ENCODE assay signal across 1 cellular context in the genomic region with DNA sequence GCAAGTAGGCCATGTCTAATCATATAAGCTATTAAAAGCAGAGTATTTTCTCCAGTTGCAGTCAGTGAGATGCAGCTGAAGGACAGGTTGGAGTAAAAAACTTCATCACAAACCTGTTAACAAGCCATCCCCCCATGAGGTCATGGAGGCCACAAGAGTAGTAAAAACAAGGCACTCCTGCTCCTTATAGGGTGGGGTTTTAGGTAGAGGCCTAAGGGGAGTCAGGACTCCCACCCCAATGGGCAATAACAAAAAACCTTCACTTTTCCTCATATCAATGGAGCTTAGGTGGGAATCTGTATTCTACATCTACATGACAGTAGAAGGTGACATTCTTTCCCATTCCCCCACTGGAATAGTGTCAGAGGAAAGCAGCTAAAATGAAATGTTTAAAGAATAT.
TF ChIP-seq lines count a peak whose summit lies in the region.

No MANE protein-coding gene starts in this region.

TF ChIP-seq in GM12878, 131 proteins besides CTCF, POLR2A, EP300 and RAD21 (continued from another document):
- no peak for TF ChIP-seq ZNF592 (IDR thresholded peaks at IDR 0.05)
- TF ChIP-seq SMARCA5 (IDR thresholded peaks at IDR 0.05) = no peak
- no peak for TF ChIP-seq RELA (IDR thresholded peaks at IDR 0.05; ENCODE audit: borderline replicate concordance, partially characterized antibody)
- TF ChIP-seq ASH2L (IDR thresholded peaks at IDR 0.05; ENCODE audit: borderline replicate concordance, low read depth) = no peak
- no peak for TF ChIP-seq MTA3 (IDR thresholded peaks at IDR 0.05; ENCODE audit: borderline replicate concordance, low read length)
TF ChIP-seq in GM12878: peak in this region for 0.
